Comparison of ENCODE assay signal across 24 cellular contexts in genomic region chr10:6455592-6455991, GRCh38.
"Had no signal": no experiment of that assay in that cellular context is flagged by ENCODE, and none has a peak within 500 bp of the region (broad histone marks: within the 10 kb centered on the region; RNA-seq: fewer than 3 reads in every experiment).

No MANE protein-coding gene starts in this region.

- H3K4me3 Mint-ChIP-seq: activated CD8-positive, alpha-beta T cell treated with anti-CD3 and anti-CD28 coated beads for 36 hours; activated T-cell treated with anti-CD3 and anti-CD28 coated beads, Interleukin-2, amount 50 U/mL, for 4 hours had no signal

- H3K27me3 ChIP-seq: brain microvascular endothelial cell, cardiac muscle cell, MG63, Peyer's patch, SJCRH30 had no signal

- ATAC-seq: activated CD4-positive, CD25-positive, alpha-beta regulatory T cell treated with anti-CD3 and anti-CD28 coated beads, Interleukin-2, amount 50 U/mL, for 24 hours; activated CD8-positive, alpha-beta T cell treated with anti-CD3 and anti-CD28 coated beads for 36 hours; activated T-cell treated with anti-CD3 and anti-CD28 coated beads, Interleukin-2, amount 50 U/mL, for 4 hours had no signal

- H3K27ac ChIP-seq: brain microvascular endothelial cell, cardiac muscle cell, Peyer's patch, RWPE1, SJCRH30 had no signal

- H3K9me3 Mint-ChIP-seq: activated T-cell treated with anti-CD3 and anti-CD28 coated beads, Interleukin-2, amount 50 U/mL, for 4 hours had no signal

- DNase-seq: activated CD4-positive, alpha-beta T cell treated with anti-CD3 and anti-CD28 coated beads for 4 hours; activated CD8-positive, alpha-beta T cell treated with anti-CD3 and anti-CD28 coated beads for 36 hours; activated gamma-delta T cell treated with Interleukin-2 at 50 U/mL for 16 hours; activated naive CD4-positive, alpha-beta T cell treated with anti-CD3 and anti-CD28 coated beads, Interleukin-2, amount 50 U/mL, for 16 hours; activated T-cell treated with anti-CD3 and anti-CD28 coated beads, Interleukin-2, amount 50 U/mL, for 4 hours; amygdala; brain microvascular endothelial cell; cerebellar nuclear complex; MG63; MV-4-11; NCI-H1092 treated with DMSO at 0.1 percent for 48 hours; NCI-H1417 treated with DMSO at 0.1 percent for 48 hours; NCI-H1694; NCI-H2029 treated with DMSO at 0.1 percent for 48 hours; NCI-H446; NCI-H524; Peyer's patch; Right ventricle myocardium superior; SJCRH30; SK-N-SH had no signal

- H3K27ac Mint-ChIP-seq: activated T-helper 2 cell treated with anti-CD3 and anti-CD28 coated beads, Interferon-gamma antibody, Interleukin-2, Interleukin-4, amounts not matched to agents 10 μg/mL and 5 μg/mL and 100 μg/mL, durations not matched to agents 14 hours and 24 hours and 36 hours had no signal

- H3K27me3 Mint-ChIP-seq: activated CD8-positive, alpha-beta T cell treated with anti-CD3 and anti-CD28 coated beads for 36 hours had no signal

- H3K9me3 ChIP-seq: MG63, Peyer's patch, SJCRH30, SK-N-SH had no signal
